ENCODE assay signal across 20 cellular contexts in the genomic region with DNA sequence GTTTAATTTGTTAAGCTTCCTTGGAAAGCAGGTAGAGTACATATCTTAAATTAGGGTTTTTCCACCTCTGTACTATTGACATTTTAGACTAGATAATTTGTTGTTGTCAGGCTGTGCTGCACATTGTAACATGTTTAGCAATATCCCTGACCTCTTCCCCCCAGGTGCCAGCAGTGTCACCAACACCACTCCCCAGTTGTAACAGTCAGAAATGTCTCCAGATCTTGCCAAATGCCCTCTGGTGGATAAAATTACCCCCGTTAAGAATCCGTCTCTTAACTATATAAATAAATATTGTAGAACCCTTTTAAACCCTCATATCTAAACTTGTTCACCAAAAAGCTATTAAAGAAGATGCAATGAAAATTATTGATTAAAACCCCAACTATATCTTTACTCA.
"Had no signal": no experiment of that assay in that cellular context is flagged by ENCODE, and none has a peak within 500 bp of the region (broad histone marks: within the 10 kb centered on the region; RNA-seq: fewer than 3 reads in every experiment).

No MANE protein-coding gene starts in this region.

- H3K27me3 ChIP-seq: sigmoid colon, upper lobe of left lung had no signal

- H3K4me3 ChIP-seq: adrenal gland, left ventricle myocardium inferior, sigmoid colon, spleen, thoracic aorta, upper lobe of left lung had no signal

- H3K36me3 ChIP-seq: adrenal gland, left ventricle myocardium inferior, sigmoid colon, spleen, thoracic aorta, upper lobe of left lung had no signal

- DNase-seq: activated CD4-positive, alpha-beta T cell treated with anti-CD3 and anti-CD28 coated beads for 36 hours; activated CD4-positive, alpha-beta T cell treated with anti-CD3 and anti-CD28 coated beads, Interleukin-2, amount 50 U/mL, for 48 hours; activated gamma-delta T cell; adrenal gland; dermis blood vessel endothelial cell; effector memory CD8-positive, alpha-beta T cell; foreskin melanocyte; glutamatergic neuron; hypothalamus; left ventricle myocardium inferior; nephron progenitor cell; nucleus accumbens; sigmoid colon; spleen; stimulated activated CD4-positive, alpha-beta T cell treated with anti-CD3 and anti-CD28 coated beads, Interleukin-4, amount 100 ng/mL, for 4 hours; upper lobe of left lung had no signal

- H3K27ac ChIP-seq: adrenal gland, epithelial cell of prostate, left ventricle myocardium inferior, sigmoid colon, spleen, thoracic aorta, upper lobe of left lung had no signal

- ATAC-seq: activated CD4-positive, alpha-beta T cell treated with anti-CD3 and anti-CD28 coated beads for 36 hours; effector memory CD8-positive, alpha-beta T cell; stimulated activated memory B cell treated with anti-CD40 and anti-IgM and Interleukin-4, amounts not matched to agents 10 μg/mL and 1 μg/mL and 100 μg/mL, for 72 hours; WTC11 had no signal
